12 cellular contexts compared by ENCODE assay signal in genomic region chr15:90598679-90599078, GRCh38.
DNase-seq lines count a peak whose midpoint lies in the region; ATAC-seq lines count a peak whose summit lies in the region.
"Had no signal": no experiment of that assay in that cellular context is flagged by ENCODE, and none has a peak within 500 bp of the region (broad histone marks: within the 10 kb centered on the region; RNA-seq: fewer than 3 reads in every experiment).

No MANE protein-coding gene starts in this region.

- no peaks in the 10 kb centered on the region for H3K27me3 Mint-ChIP-seq in T-helper 1 cell treated with Interleukin-12 subunit alpha and Interleukin-12 subunit beta and Interleukin-4 antibody, amounts not matched to agents 30 μg/mL and 1 μg/mL, for 36 hours (ENCODE audit: low read depth)
- no peaks in the 10 kb centered on the region for H3K27me3 Mint-ChIP-seq in T-helper 17 cell
- H3K27me3 Mint-ChIP-seq in effector memory CD8-positive, alpha-beta T cell = no peaks in the 10 kb centered on the region
- no peaks in the 10 kb centered on the region for H3K27me3 Mint-ChIP-seq in stimulated activated naive CD8-positive, alpha-beta T cell treated with anti-CD3 and anti-CD28 coated beads, Interleukin-15, amount 100 ng/mL, for 72 hours

- H3K9me3 Mint-ChIP-seq in T-helper 1 cell treated with Interleukin-12 subunit alpha and Interleukin-12 subunit beta and Interleukin-4 antibody, amounts not matched to agents 30 μg/mL and 1 μg/mL, for 36 hours = no peaks in the 10 kb centered on the region
- no peaks in the 10 kb centered on the region for H3K9me3 Mint-ChIP-seq in effector memory CD8-positive, alpha-beta T cell
- no peaks in the 10 kb centered on the region for H3K9me3 Mint-ChIP-seq in stimulated activated naive CD8-positive, alpha-beta T cell treated with anti-CD3 and anti-CD28 coated beads, Interleukin-15, amount 100 ng/mL, for 72 hours

- H3K36me3 Mint-ChIP-seq in T-helper 1 cell treated with Interleukin-12 subunit alpha and Interleukin-12 subunit beta and Interleukin-4 antibody, amounts not matched to agents 30 μg/mL and 1 μg/mL, for 36 hours (ENCODE audit: low read depth) = peaks cover 51% of the 10 kb centered on the region
- peaks cover 14% of the 10 kb centered on the region for H3K36me3 Mint-ChIP-seq in T-helper 17 cell (ENCODE audit: low read depth)
- peaks cover 18% of the 10 kb centered on the region for H3K36me3 Mint-ChIP-seq in effector memory CD8-positive, alpha-beta T cell (ENCODE audit: insufficient read depth)

- H3K27ac Mint-ChIP-seq in T-helper 1 cell treated with Interleukin-12 subunit alpha and Interleukin-12 subunit beta and Interleukin-4 antibody, amounts not matched to agents 30 μg/mL and 1 μg/mL, for 36 hours = peak overlapping the region; percentile 97
- peak overlapping the region; percentile 98 for H3K27ac Mint-ChIP-seq in T-helper 17 cell
- peak overlapping the region; percentile 83 to 85 for H3K27ac Mint-ChIP-seq in effector memory CD8-positive, alpha-beta T cell
- peak overlapping the region; percentile 96 to 98 for H3K27ac Mint-ChIP-seq in stimulated activated naive CD8-positive, alpha-beta T cell treated with anti-CD3 and anti-CD28 coated beads, Interleukin-15, amount 100 ng/mL, for 72 hours

- H3K4me1 Mint-ChIP-seq in T-helper 1 cell treated with Interleukin-12 subunit alpha and Interleukin-12 subunit beta and Interleukin-4 antibody, amounts not matched to agents 30 μg/mL and 1 μg/mL, for 36 hours (ENCODE audit: low read depth) = peaks cover 70% of the 10 kb centered on the region
- peaks cover 59% of the 10 kb centered on the region for H3K4me1 Mint-ChIP-seq in T-helper 17 cell
- H3K4me1 Mint-ChIP-seq in effector memory CD8-positive, alpha-beta T cell (ENCODE audit: low read depth in 2 of 2) = peaks cover 32 to 44% of the 10 kb centered on the region in 2 donors
- peaks cover 76% of the 10 kb centered on the region for H3K4me1 Mint-ChIP-seq in stimulated activated naive CD8-positive, alpha-beta T cell treated with anti-CD3 and anti-CD28 coated beads, Interleukin-15, amount 100 ng/mL, for 72 hours

- peak overlapping the region; percentile 26 for H3K4me3 Mint-ChIP-seq in T-helper 1 cell treated with Interleukin-12 subunit alpha and Interleukin-12 subunit beta and Interleukin-4 antibody, amounts not matched to agents 30 μg/mL and 1 μg/mL, for 36 hours
- peak overlapping the region; percentile 76 for H3K4me3 Mint-ChIP-seq in T-helper 17 cell
- no peak overlapping the region for H3K4me3 Mint-ChIP-seq in effector memory CD8-positive, alpha-beta T cell
- H3K4me3 Mint-ChIP-seq in stimulated activated naive CD8-positive, alpha-beta T cell treated with anti-CD3 and anti-CD28 coated beads, Interleukin-15, amount 100 ng/mL, for 72 hours = peak overlapping the region; percentile 58 to 64

- ATAC-seq in T-helper 17 cell (no peak), GM18517 (IDR thresholded peaks at IDR 0.05; ENCODE audit: unreplicated experiment) (no peak), HG03469 (IDR thresholded peaks at IDR 0.05; ENCODE audit: unreplicated experiment) (no peak)
- no peak for ATAC-seq in effector memory CD8-positive, alpha-beta T cell (replicated peaks)
- no peak for ATAC-seq in stimulated activated naive CD8-positive, alpha-beta T cell treated with anti-CD3 and anti-CD28 coated beads, Interleukin-15, amount 100 ng/mL, for 72 hours

- DNase-seq in T-helper 1 cell (no peak), T-helper 17 cell (no peak), inferior parietal cortex (ENCODE audit: extremely low spot score) (no peak)
- no peak for DNase-seq in effector memory CD8-positive, alpha-beta T cell
- no peak for DNase-seq in stimulated activated naive CD8-positive, alpha-beta T cell treated with anti-CD3 and anti-CD28 coated beads, Interleukin-15, amount 100 ng/mL, for 72 hours
- DNase-seq: DMS153; kidney glomerular epithelial cell; occipital lobe; stimulated activated CD4-positive, alpha-beta T cell treated with anti-CD3 and anti-CD28 coated beads, Interleukin-15, amount 100 ng/mL, for 24 hours had no signal

- H3K9me3 ChIP-seq in T-helper 17 cell (ENCODE audit: control insufficient read depth, low read length, poor library complexity, severe bottlenecking) = no peaks in the 10 kb centered on the region

Comparison
In these comparisons a context has a peak if more than half of its experiments do, and no peak if none do; other contexts are left out.
1. H3K4me3 Mint-ChIP-seq: peak in T-helper 1 cell treated with Interleukin-12 subunit alpha and Interleukin-12 subunit beta and Interleukin-4 antibody, amounts not matched to agents 30 μg/mL and 1 μg/mL, for 36 hours (single experiment), T-helper 17 cell (single experiment) and stimulated activated naive CD8-positive, alpha-beta T cell treated with anti-CD3 and anti-CD28 coated beads, Interleukin-15, amount 100 ng/mL, for 72 hours (2 of 2); none in effector memory CD8-positive, alpha-beta T cell (0 of 2).
2. Peak in every context shown above with its lines, with median percentiles within 50 percentile points of each other: H3K27ac Mint-ChIP-seq.